ENCODE assay signal across 8 cellular contexts in the genomic region with DNA sequence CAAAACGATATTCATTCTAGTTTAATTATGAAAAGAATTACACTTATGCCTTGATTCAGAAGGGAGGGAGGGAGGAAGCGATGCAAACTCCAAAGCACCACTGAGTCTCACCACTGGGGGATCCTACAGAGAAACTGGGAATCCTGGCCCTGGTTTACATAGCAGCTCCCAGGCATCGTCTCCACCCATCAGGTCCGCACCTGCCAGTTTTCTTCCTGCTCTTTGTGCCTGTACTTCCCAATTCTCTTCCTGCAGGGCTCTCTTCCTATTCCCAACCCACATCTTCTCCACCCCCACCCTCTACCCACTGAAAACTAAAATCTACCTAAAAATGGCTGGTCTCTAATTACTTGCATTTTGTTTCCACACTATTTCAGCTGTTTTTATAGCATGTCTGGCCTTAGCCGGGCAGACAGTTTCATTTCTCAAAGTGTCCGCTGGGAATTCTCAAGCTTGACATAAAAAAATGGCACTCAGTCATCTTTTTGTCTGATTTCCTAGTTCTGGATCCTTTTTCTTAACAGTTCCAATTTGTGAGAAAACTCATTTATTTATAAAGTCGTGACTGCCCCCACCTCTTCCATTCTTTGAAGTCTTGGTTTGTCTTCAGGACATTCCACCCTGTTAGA. TPM values are rescaled to one million over a fixed set of nuclear protein-coding genes. Genes with fewer than 3 reads are reported as not detected.
A peak's percentile ranks its signal among the peaks of the same experiment; 100 is the strongest.
DNase-seq lines count a peak whose midpoint lies in the region; ATAC-seq, FAIRE-seq and TF ChIP-seq lines count a peak whose summit lies in the region.

No MANE protein-coding gene starts in this region.

- TF ChIP-seq RAD21 in A549 (conservative IDR thresholded peaks at IDR 0.05 in 1 of 2, IDR thresholded peaks at IDR 0.05 in 1 of 2): no peak

- 45% methylated on average over 7 of the region's 7 CpGs for WGBS in A549 (ENCODE audit: missing lambda C conversion rate)

- H3K4me1 Mint-ChIP-seq in stimulated activated naive B cell treated with anti-CD40 and anti-IgM and Interleukin-4, amounts not matched to agents 10 μg/mL and 1 μg/mL and 100 μg/mL, for 72 hours: peaks cover 45 to 77% of the 10 kb centered on the region in 2 donors

- no peak for TF ChIP-seq POLR2A in A549 (IDR thresholded peaks at IDR 0.05; ENCODE audit: low read length)

- H3K36me3 Mint-ChIP-seq in stimulated activated naive B cell treated with anti-CD40 and anti-IgM and Interleukin-4, amounts not matched to agents 10 μg/mL and 1 μg/mL and 100 μg/mL, for 72 hours: peaks cover 79 to 84% of the 10 kb centered on the region in 2 donors

- peak overlapping the region; percentile 92 for H3K4me2 ChIP-seq in A549

- H3K9me3 ChIP-seq in A549: no peaks in the 10 kb centered on the region

- H3K4me1 ChIP-seq in A549 (peaks cover 75% of the 10 kb centered on the region), foreskin keratinocyte (peaks cover 35% of the 10 kb centered on the region)

- H3K9me3 Mint-ChIP-seq in stimulated activated naive B cell treated with anti-CD40 and anti-IgM and Interleukin-4, amounts not matched to agents 10 μg/mL and 1 μg/mL and 100 μg/mL, for 72 hours: no peaks in the 10 kb centered on the region

- H3K4me3 Mint-ChIP-seq in stimulated activated naive B cell treated with anti-CD40 and anti-IgM and Interleukin-4, amounts not matched to agents 10 μg/mL and 1 μg/mL and 100 μg/mL, for 72 hours: peak overlapping the region; percentile 89 to 92

- H3K27ac Mint-ChIP-seq in stimulated activated naive B cell treated with anti-CD40 and anti-IgM and Interleukin-4, amounts not matched to agents 10 μg/mL and 1 μg/mL and 100 μg/mL, for 72 hours: peak overlapping the region; percentile 88

- peak overlapping the region; percentile 91 to 98 for H3K27ac ChIP-seq in A549
- peak overlapping the region; percentile 99 for H3K27ac ChIP-seq in foreskin keratinocyte

- TF ChIP-seq CTCF in A549 (IDR thresholded peaks at IDR 0.05) (no peak), GM12864 (IDR thresholded peaks at IDR 0.05; ENCODE audit: low read depth, low read length, missing control alignments) (peak; percentile 52), foreskin keratinocyte (conservative IDR thresholded peaks at IDR 0.05) (peak; percentile 56)

- no peak for FAIRE-seq in A549 (lab: Jason Lieb, UNC)

- H3K4me3 ChIP-seq in A549 (peak overlapping the region; percentile 67; the same call in 2 of the 3 replicates), GM12864 (ENCODE audit: low read depth, low read length) (peak overlapping the region; percentile 89)

- POLR2A ChIA-PET in A549 (lab: Yijun Ruan, JAX): interaction anchor here (1.5 to 3.1 kb wide), 3 partner anchors 11 to 33 kb away, joined by 4 to 23 read pairs (median 4); no protein-coding TSS in a partner anchor

- no peaks in the 10 kb centered on the region for H3K27me3 ChIP-seq in foreskin keratinocyte

- TF ChIP-seq EP300 in A549 (IDR thresholded peaks at IDR 0.05): no peak

- H3K27me3 Mint-ChIP-seq in stimulated activated naive B cell treated with anti-CD40 and anti-IgM and Interleukin-4, amounts not matched to agents 10 μg/mL and 1 μg/mL and 100 μg/mL, for 72 hours: no peaks in the 10 kb centered on the region

- CTCF ChIA-PET in A549 (lab: Yijun Ruan, JAX): interaction anchor here (0.8 to 7.7 kb wide), 14 partner anchors 7 to 44 kb away, joined by 3 to 113 read pairs (median 4); no protein-coding TSS in a partner anchor

- in situ Hi-C loops in SK-MEL-5 (cut with HindIII; ENCODE audit: low pct_unique_long_range_greater_than_20kb, low sequenced_read_pairs): no loop called here

- DNase-seq in A549 (ENCODE audit: low read depth in 1 of 2, low spot score in 1 of 2) (peak; percentile 65 to 73), GM12864 (ENCODE audit: low read depth) (no peak), SK-MEL-5 (ENCODE audit: low read depth, low spot score) (peak; percentile 29), foreskin keratinocyte (no peak), NCI-H187 treated with DMSO at 0.1 percent for 48 hours (lab: John Stamatoyannopoulos, UW) (no peak)
- DNase-seq in stimulated activated naive B cell treated with anti-CD40 and anti-IgM and Interleukin-4, amounts not matched to agents 10 μg/mL and 1 μg/mL and 100 μg/mL, for 72 hours: no peak
- DNase-seq in stimulated activated CD4-positive, alpha-beta T cell treated with anti-CD3 and anti-CD28 coated beads, Interleukin-4, amount 100 ng/mL, for 1 hour: no peak
- no peak for DNase-seq in stimulated activated CD4-positive, alpha-beta T cell treated with anti-CD3 and anti-CD28 coated beads, Interleukin-4, amount 100 ng/mL, for 24 hours

- ATAC-seq in A549 (peak; percentile 38 to 46; a peak in 4 of 6 replicates), foreskin keratinocyte (peak; percentile 10)
- ATAC-seq in stimulated activated naive B cell treated with anti-CD40 and anti-IgM and Interleukin-4, amounts not matched to agents 10 μg/mL and 1 μg/mL and 100 μg/mL, for 72 hours (replicated peaks): no peak

TF ChIP-seq in A549, 52 proteins besides CTCF, POLR2A, EP300 and RAD21:
- 0 out of 2 replicates have a peak, but pooled peaks have one; percentile 43 for TF ChIP-seq EHF (CRISPR knock-in tag; IDR thresholded peaks at IDR 0.05)
- TF ChIP-seq CBX2 (IDR thresholded peaks at IDR 0.05; ENCODE audit: borderline replicate concordance, low read depth): no peak
- TF ChIP-seq JUN (IDR thresholded peaks at IDR 0.05): 0 out of 5 replicates have a peak, but pooled peaks of 1 of the 2 experiments have one; percentile 11
- TF ChIP-seq HOXA7 (CRISPR knock-in tag; IDR thresholded peaks at IDR 0.05): peak; percentile 17; the same call in 1 of the 2 replicates
- TF ChIP-seq ZFP36 (IDR thresholded peaks at IDR 0.05; ENCODE audit: borderline replicate concordance, partially characterized antibody): no peak

RNA-seq across cellular contexts. Expression of gene TNIP1, which starts 1.6 kb away (rescaled TPM):
- 43.4 and 48.4 TPM in 2 replicates for polyA plus RNA-seq in A549 (2011; rRNA removed)
- polyA plus RNA-seq in A549 (2012; cell fraction: cytosol; rRNA removed): 52.4 and 56.8 TPM in 2 replicates
- polyA plus RNA-seq in A549 (2012; cell fraction: nucleus; rRNA removed): 55.4 and 64.7 TPM in 2 replicates
- 53.4 to 68.2 TPM (median 55.8 TPM) in 3 replicates for polyA plus RNA-seq in A549 (2017; fragmentation: RNase III; extraction: RNeasy Plus Mini Kit Qiagen cat#74134 plus additional on column Dnase treatment)
- 77.5 and 77.6 TPM in 2 replicates for polyA minus RNA-seq in A549 (2011; rRNA and poly(A)+ RNA removed)
- 40.4 and 43.9 TPM in 2 replicates for total RNA-seq in SK-MEL-5 (2014; rRNA removed; shearing (Covaris generic))
- 35.5 and 41.1 TPM in 2 replicates for polyA plus RNA-seq in SK-MEL-5 (2015; cell fraction: cytosol; rRNA removed)
- 19.3 and 20.4 TPM in 2 replicates for polyA plus RNA-seq in SK-MEL-5 (2015; cell fraction: nucleus; rRNA removed)
- 128 and 133 TPM in 2 replicates for total RNA-seq in foreskin keratinocyte
- polyA plus RNA-seq in foreskin keratinocyte: 96.5 and 98.1 TPM in 2 replicates

Comparison
In these comparisons a context has a peak if more than half of its experiments do, and no peak if none do; other contexts are left out.
1. ATAC-seq: peak in A549 (2 of 2) and foreskin keratinocyte (single experiment); none in stimulated activated naive B cell treated with anti-CD40 and anti-IgM and Interleukin-4, amounts not matched to agents 10 μg/mL and 1 μg/mL and 100 μg/mL, for 72 hours (0 of 2).
2. DNase-seq: peak in A549 (2 of 2) and SK-MEL-5 (single experiment); none in GM12864 (single experiment), foreskin keratinocyte (0 of 2), stimulated activated naive B cell treated with anti-CD40 and anti-IgM and Interleukin-4, amounts not matched to agents 10 μg/mL and 1 μg/mL and 100 μg/mL, for 72 hours (single experiment), NCI-H187 treated with DMSO at 0.1 percent for 48 hours (single experiment), stimulated activated CD4-positive, alpha-beta T cell treated with anti-CD3 and anti-CD28 coated beads, Interleukin-4, amount 100 ng/mL, for 1 hour (single experiment) and stimulated activated CD4-positive, alpha-beta T cell treated with anti-CD3 and anti-CD28 coated beads, Interleukin-4, amount 100 ng/mL, for 24 hours (single experiment).